29 cellular contexts compared by ENCODE assay signal in genomic region chr17:7491583-7491982, GRCh38. TPM values are rescaled to one million over a fixed set of nuclear protein-coding genes. Genes with fewer than 3 reads are reported as not detected.
DNase-seq lines count a peak whose midpoint lies in the region; ATAC-seq and TF ChIP-seq lines count a peak whose summit lies in the region.
"Had no signal": no experiment of that assay in that cellular context is flagged by ENCODE, and none has a peak within 500 bp of the region (broad histone marks: within the 10 kb centered on the region; RNA-seq: fewer than 3 reads in every experiment).

No MANE protein-coding gene starts in this region.

- no peak overlapping the region for H3K4me3 ChIP-seq in right lobe of liver
- H3K4me3 ChIP-seq: body of pancreas, coronary artery, GM23248, left ventricle myocardium inferior, uterus had no signal

- 83% methylated on average over 1 of the region's 1 CpG for WGBS in right lobe of liver (ENCODE audit: insufficient coverage, low coverage, low lambda C conversion rate, missing lambda C conversion rate)

- peaks cover 0 to 37% (median 13%) of the 10 kb centered on the region in 4 donors for H3K4me1 ChIP-seq in right lobe of liver
- H3K4me1 ChIP-seq: uterus had no signal

- H3K27me3 Mint-ChIP-seq in activated naive CD4-positive, alpha-beta T cell treated with anti-CD3 and anti-CD28 coated beads, Interleukin-2, amount 50 U/mL, for 24 hours: no peaks in the 10 kb centered on the region
- no peaks in the 10 kb centered on the region for H3K27me3 Mint-ChIP-seq in activated CD8-positive, alpha-beta T cell treated with anti-CD3 and anti-CD28 coated beads, Interleukin-2, amount 10 ng/mL, durations not matched to agents 7 days and 5 days (ENCODE audit: low read depth)
- H3K27me3 Mint-ChIP-seq in CD4-positive, alpha-beta T cell: no peaks in the 10 kb centered on the region
- H3K27me3 Mint-ChIP-seq: activated CD4-positive, alpha-beta T cell treated with anti-CD3 and anti-CD28 coated beads, Interleukin-2, amount 10 ng/mL, durations not matched to agents 24 days and 14 days; activated naive CD8-positive, alpha-beta T cell treated with anti-CD3 and anti-CD28 coated beads, Interleukin-2, amount 10 ng/mL, durations not matched to agents 7 days and 5 days; IgD-negative memory B cell; T-cell had no signal

- H3K9me3 Mint-ChIP-seq in activated naive CD4-positive, alpha-beta T cell treated with anti-CD3 and anti-CD28 coated beads, Interleukin-2, amount 50 U/mL, for 24 hours: no peaks in the 10 kb centered on the region
- H3K9me3 Mint-ChIP-seq in activated CD8-positive, alpha-beta T cell treated with anti-CD3 and anti-CD28 coated beads, Interleukin-2, amount 10 ng/mL, durations not matched to agents 7 days and 5 days (ENCODE audit: insufficient read depth): no peaks in the 10 kb centered on the region
- no peaks in the 10 kb centered on the region for H3K9me3 Mint-ChIP-seq in CD4-positive, alpha-beta T cell
- H3K9me3 Mint-ChIP-seq: activated CD4-positive, alpha-beta T cell treated with anti-CD3 and anti-CD28 coated beads, Interleukin-2, amount 10 ng/mL, durations not matched to agents 24 days and 14 days; activated naive CD8-positive, alpha-beta T cell treated with anti-CD3 and anti-CD28 coated beads, Interleukin-2, amount 10 ng/mL, durations not matched to agents 7 days and 5 days; IgD-negative memory B cell; T-cell had no signal

- no peak for ATAC-seq in activated CD8-positive, alpha-beta T cell treated with anti-CD3 and anti-CD28 coated beads, Interleukin-2, amount 10 ng/mL, durations not matched to agents 7 days and 5 days
- ATAC-seq in right lobe of liver: peak in 3 of 4 donors; percentile 27 to 42 (median 35)
- no peak for ATAC-seq in CD4-positive, alpha-beta T cell (ENCODE audit: poor library complexity)
- ATAC-seq: body of pancreas, PC-3, T-cell had no signal

- H3K9me3 ChIP-seq in right lobe of liver: no peaks in the 10 kb centered on the region
- H3K9me3 ChIP-seq in CD4-positive, alpha-beta T cell (ENCODE audit: control insufficient read depth, low read length): no peaks in the 10 kb centered on the region
- H3K9me3 ChIP-seq: body of pancreas, left ventricle myocardium inferior, uterus had no signal

- TF ChIP-seq CTCF in right lobe of liver (IDR thresholded peaks at IDR 0.05): no peak
- no peak for TF ChIP-seq CTCF in CD4-positive, alpha-beta T cell (IDR thresholded peaks at IDR 0.05)

- peak overlapping the region; percentile 52 for H3K27ac Mint-ChIP-seq in activated naive CD4-positive, alpha-beta T cell treated with anti-CD3 and anti-CD28 coated beads, Interleukin-2, amount 50 U/mL, for 24 hours
- H3K27ac Mint-ChIP-seq in activated CD8-positive, alpha-beta T cell treated with anti-CD3 and anti-CD28 coated beads, Interleukin-2, amount 10 ng/mL, durations not matched to agents 7 days and 5 days: peak overlapping the region; percentile 9
- H3K27ac Mint-ChIP-seq in CD4-positive, alpha-beta T cell: no peak overlapping the region
- H3K27ac Mint-ChIP-seq: activated CD4-positive, alpha-beta T cell treated with anti-CD3 and anti-CD28 coated beads, Interleukin-2, amount 10 ng/mL, durations not matched to agents 24 days and 14 days; activated naive CD8-positive, alpha-beta T cell treated with anti-CD3 and anti-CD28 coated beads, Interleukin-2, amount 10 ng/mL, durations not matched to agents 7 days and 5 days had no signal

- CTCF ChIA-PET in activated CD8-positive, alpha-beta T cell treated with anti-CD3 and anti-CD28 coated beads, Interleukin-2, amount 10 ng/mL, durations not matched to agents 7 days and 5 days (lab: Charles Lee): interaction anchor here (1.6 to 5.0 kb wide), 2 partner anchors 55 to 69 kb away, joined by 7 to 18 read pairs; partner anchors contain the start of gene SENP3
- CTCF ChIA-PET in CD4-positive, alpha-beta T cell (lab: Charles Lee): interaction anchor here (1.3 to 1.5 kb wide), 2 partner anchors 55 to 136 kb away, joined by 3 to 5 read pairs; no protein-coding TSS in a partner anchor

- peaks cover 6% of the 10 kb centered on the region for H3K36me3 Mint-ChIP-seq in activated naive CD4-positive, alpha-beta T cell treated with anti-CD3 and anti-CD28 coated beads, Interleukin-2, amount 50 U/mL, for 24 hours
- peaks cover 64% of the 10 kb centered on the region for H3K36me3 Mint-ChIP-seq in activated CD8-positive, alpha-beta T cell treated with anti-CD3 and anti-CD28 coated beads, Interleukin-2, amount 10 ng/mL, durations not matched to agents 7 days and 5 days (ENCODE audit: low read depth)
- H3K36me3 Mint-ChIP-seq in CD4-positive, alpha-beta T cell (ENCODE audit: low read depth): peaks cover 69% of the 10 kb centered on the region

- no peak overlapping the region for H3K4me3 Mint-ChIP-seq in activated naive CD4-positive, alpha-beta T cell treated with anti-CD3 and anti-CD28 coated beads, Interleukin-2, amount 50 U/mL, for 24 hours
- H3K4me3 Mint-ChIP-seq in activated CD8-positive, alpha-beta T cell treated with anti-CD3 and anti-CD28 coated beads, Interleukin-2, amount 10 ng/mL, durations not matched to agents 7 days and 5 days: no peak overlapping the region
- no peak overlapping the region for H3K4me3 Mint-ChIP-seq in CD4-positive, alpha-beta T cell
- H3K4me3 Mint-ChIP-seq: activated CD4-positive, alpha-beta T cell treated with anti-CD3 and anti-CD28 coated beads, Interleukin-2, amount 10 ng/mL, durations not matched to agents 24 days and 14 days; activated naive CD8-positive, alpha-beta T cell treated with anti-CD3 and anti-CD28 coated beads, Interleukin-2, amount 10 ng/mL, durations not matched to agents 7 days and 5 days; IgD-negative memory B cell; T-cell had no signal

- DNase-seq in activated naive CD4-positive, alpha-beta T cell (lab: John Stamatoyannopoulos, UW): no peak
- no peak for DNase-seq in activated CD8-positive, alpha-beta T cell treated with anti-CD3 and anti-CD28 coated beads, Interleukin-2, amount 10 ng/mL, durations not matched to agents 7 days and 5 days
- DNase-seq in right lobe of liver (no peak), NCI-H1417 treated with DMSO at 0.1 percent for 48 hours (lab: John Stamatoyannopoulos, UW) (no peak), NCI-H526 treated with DMSO at 0.1 percent for 48 hours (lab: John Stamatoyannopoulos, UW) (no peak), H4 (ENCODE audit: low spot score) (no peak)
- DNase-seq in CD4-positive, alpha-beta T cell: no peak
- DNase-seq: activated CD4-positive, alpha-beta T cell treated with anti-CD3 and anti-CD28 coated beads, Interleukin-2, amount 10 ng/mL, durations not matched to agents 24 days and 14 days; activated naive CD8-positive, alpha-beta T cell treated with anti-CD3 and anti-CD28 coated beads, Interleukin-2, amount 10 ng/mL, durations not matched to agents 7 days and 5 days; activated T-cell treated with anti-CD3 and anti-CD28 coated beads for 4 hours; body of pancreas; glutamatergic neuron; GM23248; left ventricle myocardium inferior; midbrain; MM.1S; NCI-H1436 treated with DMSO at 0.1 percent for 48 hours; NCI-H524 treated with DMSO at 0.1 percent for 48 hours; PC-3; SIG-M5; stimulated activated CD4-positive, alpha-beta T cell treated with anti-CD3 and anti-CD28 coated beads, Interleukin-4, amount 100 ng/mL, for 24 hours; substantia nigra; T-cell; uterus had no signal

- H3K27me3 ChIP-seq in right lobe of liver: no peaks in the 10 kb centered on the region
- H3K27me3 ChIP-seq in CD4-positive, alpha-beta T cell (ENCODE audit: control insufficient read depth, insufficient read depth, low read length): no peaks in the 10 kb centered on the region
- H3K27me3 ChIP-seq: body of pancreas, uterus had no signal

- intact Hi-C loops in right lobe of liver (cut with DNase I): no loop called here
- intact Hi-C loops in CD4-positive, alpha-beta T cell (cut with DNase I, micrococcal nuclease): no loop called here

- POLR2A ChIA-PET in activated CD8-positive, alpha-beta T cell treated with anti-CD3 and anti-CD28 coated beads, Interleukin-2, amount 10 ng/mL, durations not matched to agents 7 days and 5 days (lab: Charles Lee): no interaction called here
- POLR2A ChIA-PET in CD4-positive, alpha-beta T cell (lab: Charles Lee): interaction anchor here (0.6 to 1.8 kb wide), 2 partner anchors 12 to 194 kb away, joined by 3 to 4 read pairs; partner anchors contain the start of gene ZBTB4

- peaks cover 3 to 10% (median 6%) of the 10 kb centered on the region in 4 donors for H3K36me3 ChIP-seq in right lobe of liver
- H3K36me3 ChIP-seq: uterus had no signal

- H3K27ac ChIP-seq in right lobe of liver: no peak overlapping the region
- H3K27ac ChIP-seq in CD4-positive, alpha-beta T cell (ENCODE audit: low read depth, low read length): no peak overlapping the region
- H3K27ac ChIP-seq: body of pancreas, C4-2B, coronary artery, GM23248, left ventricle myocardium inferior, uterus had no signal

- no peak for TF ChIP-seq POLR2A in right lobe of liver (IDR thresholded peaks at IDR 0.05)

- peaks cover 63% of the 10 kb centered on the region for H3K4me1 Mint-ChIP-seq in activated naive CD4-positive, alpha-beta T cell treated with anti-CD3 and anti-CD28 coated beads, Interleukin-2, amount 50 U/mL, for 24 hours
- peaks cover 56% of the 10 kb centered on the region for H3K4me1 Mint-ChIP-seq in activated CD8-positive, alpha-beta T cell treated with anti-CD3 and anti-CD28 coated beads, Interleukin-2, amount 10 ng/mL, durations not matched to agents 7 days and 5 days (ENCODE audit: low read depth)
- peaks cover 65% of the 10 kb centered on the region for H3K4me1 Mint-ChIP-seq in CD4-positive, alpha-beta T cell (ENCODE audit: low read depth)

RNA-seq across cellular contexts. Expression of gene POLR2A, which starts 7.4 kb away (rescaled TPM):
- total RNA-seq in activated CD8-positive, alpha-beta T cell treated with anti-CD3 and anti-CD28 coated beads, Interleukin-2, amount 10 ng/mL, durations not matched to agents 7 days and 5 days: 100 to 1,000 TPM; 183 to 185 TPM
- 10 to 100 TPM; 36.1 to 49.9 (median 46.0) TPM for total RNA-seq in right lobe of liver
- total RNA-seq in H4 (2014; rRNA removed; shearing (Covaris generic)): 9.9 and 11.3 TPM in 2 replicates
- total RNA-seq in CD4-positive, alpha-beta T cell: 100 to 1,000 TPM; 491 to 501 TPM

RNA-seq across cellular contexts. Expression of gene SLC35G6, which starts 10.3 kb away (rescaled TPM):
- not detected for total RNA-seq in activated CD8-positive, alpha-beta T cell treated with anti-CD3 and anti-CD28 coated beads, Interleukin-2, amount 10 ng/mL, durations not matched to agents 7 days and 5 days
- not detected for total RNA-seq in right lobe of liver
- not detected in 2 replicates for total RNA-seq in H4 (2014; rRNA removed; shearing (Covaris generic))
- under 1 TPM in 1 of 2 experiments, not detected in 1; 0.17 TPM for total RNA-seq in CD4-positive, alpha-beta T cell
- total RNA-seq: activated CD4-positive, alpha-beta T cell treated with anti-CD3 and anti-CD28 coated beads, Interleukin-2, amount 10 ng/mL, durations not matched to agents 24 days and 14 days; activated naive CD8-positive, alpha-beta T cell treated with anti-CD3 and anti-CD28 coated beads, Interleukin-2, amount 10 ng/mL, durations not matched to agents 7 days and 5 days; body of pancreas; fibroblast of lung; GM23248; left ventricle myocardium inferior; PC-3; T-cell; uterus had no signal

RNA-seq across cellular contexts. Expression of gene ZBTB4, which starts 12.2 kb away (rescaled TPM):
- total RNA-seq in activated CD8-positive, alpha-beta T cell treated with anti-CD3 and anti-CD28 coated beads, Interleukin-2, amount 10 ng/mL, durations not matched to agents 7 days and 5 days: 10 to 100 TPM; 29.8 to 30.0 TPM
- 10 to 100 TPM in 1 of 6 experiments, 1 to 10 TPM in 5; 5.7 to 10.5 (median 7.9) TPM for total RNA-seq in right lobe of liver
- total RNA-seq in H4 (2014; rRNA removed; shearing (Covaris generic)): 4.5 and 7.5 TPM in 2 replicates
- 10 to 100 TPM; 55.1 to 55.6 TPM for total RNA-seq in CD4-positive, alpha-beta T cell

RNA-seq across cellular contexts. Expression of gene CHRNB1, which starts 46.7 kb away (rescaled TPM):
- 10 to 100 TPM; 14.1 to 15.7 TPM for total RNA-seq in activated CD8-positive, alpha-beta T cell treated with anti-CD3 and anti-CD28 coated beads, Interleukin-2, amount 10 ng/mL, durations not matched to agents 7 days and 5 days
- total RNA-seq in right lobe of liver: 10 to 100 TPM in 2 of 6 experiments, 1 to 10 TPM in 4; 6.0 to 12.3 (median 8.2) TPM
- 4.4 and 6.3 TPM in 2 replicates for total RNA-seq in H4 (2014; rRNA removed; shearing (Covaris generic))
- 1 to 10 TPM; 1.6 to 2.2 TPM for total RNA-seq in CD4-positive, alpha-beta T cell

RNA-seq across cellular contexts. Expression of gene FGF11, which starts 52.3 kb away (rescaled TPM):
- total RNA-seq in activated CD8-positive, alpha-beta T cell treated with anti-CD3 and anti-CD28 coated beads, Interleukin-2, amount 10 ng/mL, durations not matched to agents 7 days and 5 days: 10 to 100 TPM; 16.6 to 18.8 TPM
- total RNA-seq in right lobe of liver: under 1 TPM in 5 of 6 experiments, not detected in 1; 0.37 to 0.84 (median 0.68) TPM
- not detected in 2 replicates for total RNA-seq in H4 (2014; rRNA removed; shearing (Covaris generic))
- 1 to 10 TPM; 1.5 to 1.7 TPM for total RNA-seq in CD4-positive, alpha-beta T cell
- total RNA-seq: GM23248 had no signal

Comparison
In these comparisons a context has a peak if more than half of its experiments do, and no peak if none do; other contexts are left out.
1. ATAC-seq: peak in right lobe of liver (3 of 4); none in activated CD8-positive, alpha-beta T cell treated with anti-CD3 and anti-CD28 coated beads, Interleukin-2, amount 10 ng/mL, durations not matched to agents 7 days and 5 days (single experiment) and CD4-positive, alpha-beta T cell (single experiment).